In genomic region chr1:26961826-26962225, GRCh38 we compare ENCODE assay signal across 1 cellular context.
TF ChIP-seq lines count a peak whose summit lies in the region.

No MANE protein-coding gene starts in this region.

TF ChIP-seq in HepG2, 621 proteins besides CTCF, POLR2A, EP300 and RAD21 (continued from another document and continues in another):
- TF ChIP-seq GLMP (CRISPR knock-in tag; IDR thresholded peaks at IDR 0.05; ENCODE audit: borderline replicate concordance) (no peak), GMEB1 (CRISPR knock-in tag; IDR thresholded peaks at IDR 0.05; ENCODE audit: borderline replicate concordance) (no peak), SRSF9 (IDR thresholded peaks at IDR 0.05; ENCODE audit: borderline replicate concordance, insufficient read depth, low read depth, low read length, poor library complexity, severe bottlenecking) (no peak), ZNF230 (CRISPR knock-in tag; IDR thresholded peaks at IDR 0.05) (no peak), ATF6 (CRISPR knock-in tag; conservative IDR thresholded peaks at IDR 0.05) (no peak), MAFK (conservative IDR thresholded peaks at IDR 0.05 in 1 of 2, IDR thresholded peaks at IDR 0.05 in 1 of 2; ENCODE audit: low read length in 2 of 2) (no peak), E2F5 (CRISPR knock-in tag; conservative IDR thresholded peaks at IDR 0.05) (no peak), ZNF503 (CRISPR knock-in tag; IDR thresholded peaks at IDR 0.05) (peak; percentile 38; the same call in 1 of the 2 replicates), ZNF3 (CRISPR knock-in tag; IDR thresholded peaks at IDR 0.05) (no peak), TAF1 (CRISPR knock-in tag; IDR thresholded peaks at IDR 0.05) (no peak), ZKSCAN5 (CRISPR knock-in tag; IDR thresholded peaks at IDR 0.05) (no peak), BHLHE40 (IDR thresholded peaks at IDR 0.05; ENCODE audit: low read length) (no peak), PHF20 (CRISPR knock-in tag; IDR thresholded peaks at IDR 0.05) (no peak), TOE1 (CRISPR knock-in tag; IDR thresholded peaks at IDR 0.05) (no peak), ZNF562 (CRISPR knock-in tag; IDR thresholded peaks at IDR 0.05; ENCODE audit: borderline replicate concordance) (no peak), GATA4 (IDR thresholded peaks at IDR 0.05; ENCODE audit: borderline replicate concordance, low read depth) (no peak), ATF7-NPFF (CRISPR knock-in tag; IDR thresholded peaks at IDR 0.05; ENCODE audit: low read depth) (no peak), ERF (CRISPR knock-in tag; IDR thresholded peaks at IDR 0.05) (peak; percentile 61; the same call in 1 of the 2 replicates), SRSF4 (IDR thresholded peaks at IDR 0.05; ENCODE audit: low read depth, low read length, poor library complexity, severe bottlenecking) (no peak), NR2F6 (IDR thresholded peaks at IDR 0.05) (no peak), NR2F6 (CRISPR knock-in tag; IDR thresholded peaks at IDR 0.05) (peak; percentile 74), ZNF335 (CRISPR knock-in tag; IDR thresholded peaks at IDR 0.05) (no peak), SMARCE1 (IDR thresholded peaks at IDR 0.05; ENCODE audit: borderline replicate concordance) (no peak), ZFP36L2 (CRISPR knock-in tag; IDR thresholded peaks at IDR 0.05) (no peak), ZNF75D (CRISPR knock-in tag; IDR thresholded peaks at IDR 0.05; ENCODE audit: borderline replicate concordance) (no peak), ZBTB46 (CRISPR knock-in tag; IDR thresholded peaks at IDR 0.05; ENCODE audit: borderline replicate concordance) (no peak), ZNF83 (CRISPR knock-in tag; IDR thresholded peaks at IDR 0.05; ENCODE audit: borderline replicate concordance) (no peak), PRDM15 (CRISPR knock-in tag; IDR thresholded peaks at IDR 0.05) (peak; percentile 76; the same call in 1 of the 2 replicates), MAFG (CRISPR knock-in tag; IDR thresholded peaks at IDR 0.05) (no peak), TRIM24 (CRISPR knock-in tag; IDR thresholded peaks at IDR 0.05) (no peak), RORA (CRISPR knock-in tag; IDR thresholded peaks at IDR 0.05) (no peak), DZIP1 (CRISPR knock-in tag; IDR thresholded peaks at IDR 0.05) (no peak), ZNF318 (CRISPR knock-in tag; IDR thresholded peaks at IDR 0.05) (no peak)
